In the genomic region with DNA sequence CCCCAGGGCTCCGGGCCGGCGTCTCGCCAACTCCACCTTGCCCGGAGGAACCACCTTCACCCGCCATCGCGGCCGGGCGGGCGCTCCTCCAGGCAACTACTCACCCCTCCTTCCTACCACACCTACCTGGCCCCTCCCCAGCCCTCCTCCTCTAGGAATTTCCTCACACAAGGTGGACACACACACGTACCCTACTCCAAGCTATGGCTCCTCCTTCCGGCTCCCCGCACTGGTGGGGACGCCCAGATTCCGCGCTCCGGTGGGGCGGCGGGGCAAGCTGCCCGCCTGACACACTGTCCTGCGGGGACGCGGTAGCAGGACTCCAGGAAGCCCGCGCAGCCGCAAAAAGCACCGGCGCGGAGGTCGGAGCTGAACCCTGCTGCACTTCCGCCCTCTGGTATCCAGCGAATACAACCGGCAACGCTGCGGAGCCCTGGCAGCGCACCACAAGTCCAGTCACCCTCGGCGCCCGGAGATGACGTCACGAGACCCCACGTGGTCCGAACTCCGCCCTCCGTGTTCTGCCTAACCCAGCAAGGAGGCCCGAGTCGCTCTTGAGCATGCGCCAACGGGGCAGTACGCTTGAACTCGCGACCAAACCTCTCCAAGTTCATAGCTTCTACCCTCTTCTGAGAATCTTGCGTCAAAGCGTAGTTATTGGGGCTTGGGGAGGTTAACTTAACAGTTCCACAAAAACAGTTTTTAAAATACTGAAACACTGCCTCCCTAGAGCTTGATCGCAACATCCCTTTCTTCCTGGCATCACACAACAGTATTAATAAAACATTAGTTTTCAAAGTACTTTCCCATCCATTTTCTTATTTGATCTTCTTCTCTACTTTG, we compare ENCODE assay signal across 2 cellular contexts.
A peak's percentile ranks its signal among the peaks of the same experiment; 100 is the strongest.
TF ChIP-seq lines count a peak whose summit lies in the region.

A gene (minus strand): TSS at position 425 of the 843 bp plus-strand sequence. CDS start 9,552 bp downstream, outside the sequence.

TF ChIP-seq in IMR-90, 13 proteins besides CTCF, POLR2A, EP300 and RAD21:
- TF ChIP-seq MXI1 (IDR thresholded peaks at IDR 0.05; ENCODE audit: borderline replicate concordance, low read depth, low read length) = peak; percentile 80
- TF ChIP-seq, protein P1, sequence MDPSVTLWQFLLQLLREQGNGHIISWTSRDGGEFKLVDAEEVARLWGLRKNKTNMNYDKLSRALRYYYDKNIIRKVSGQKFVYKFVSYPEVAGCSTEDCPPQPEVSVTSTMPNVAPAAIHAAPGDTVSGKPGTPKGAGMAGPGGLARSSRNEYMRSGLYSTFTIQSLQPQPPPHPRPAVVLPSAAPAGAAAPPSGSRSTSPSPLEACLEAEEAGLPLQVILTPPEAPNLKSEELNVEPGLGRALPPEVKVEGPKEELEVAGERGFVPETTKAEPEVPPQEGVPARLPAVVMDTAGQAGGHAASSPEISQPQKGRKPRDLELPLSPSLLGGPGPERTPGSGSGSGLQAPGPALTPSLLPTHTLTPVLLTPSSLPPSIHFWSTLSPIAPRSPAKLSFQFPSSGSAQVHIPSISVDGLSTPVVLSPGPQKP (IDR thresholded peaks at IDR 0.05; ENCODE audit: borderline replicate concordance, low read depth, low read length) = no peak
- no peak for TF ChIP-seq SMC3 (IDR thresholded peaks at IDR 0.05; ENCODE audit: low read depth, low read length)
- 0 out of 2 replicates have a peak, but pooled peaks have one; percentile 10 for TF ChIP-seq CEBPB (IDR thresholded peaks at IDR 0.05; ENCODE audit: low read depth, low read length)
- peak; percentile 14; the same call in 1 of the 2 replicates for TF ChIP-seq BHLHE40 (IDR thresholded peaks at IDR 0.05; ENCODE audit: low read depth, low read length)
- TF ChIP-seq MAZ (IDR thresholded peaks at IDR 0.05; ENCODE audit: borderline replicate concordance, low read depth, low read length) = peak; percentile 44; the same call in 1 of the 2 replicates
- TF ChIP-seq RFX5 (IDR thresholded peaks at IDR 0.05; ENCODE audit: low read depth, low read length) = no peak
- TF ChIP-seq, protein P2, sequence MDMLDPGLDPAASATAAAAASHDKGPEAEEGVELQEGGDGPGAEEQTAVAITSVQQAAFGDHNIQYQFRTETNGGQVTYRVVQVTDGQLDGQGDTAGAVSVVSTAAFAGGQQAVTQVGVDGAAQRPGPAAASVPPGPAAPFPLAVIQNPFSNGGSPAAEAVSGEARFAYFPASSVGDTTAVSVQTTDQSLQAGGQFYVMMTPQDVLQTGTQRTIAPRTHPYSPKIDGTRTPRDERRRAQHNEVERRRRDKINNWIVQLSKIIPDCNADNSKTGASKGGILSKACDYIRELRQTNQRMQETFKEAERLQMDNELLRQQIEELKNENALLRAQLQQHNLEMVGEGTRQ (IDR thresholded peaks at IDR 0.05; ENCODE audit: low read depth, low read length) = peak; percentile 98
- no peak; the same call in 1 of the 2 replicates for TF ChIP-seq MAFK (IDR thresholded peaks at IDR 0.05; ENCODE audit: low read depth, low read length)
- no peak for TF ChIP-seq CHD1 (IDR thresholded peaks at IDR 0.05; ENCODE audit: low read depth, low read length)
- TF ChIP-seq RCOR1 (IDR thresholded peaks at IDR 0.05; ENCODE audit: insufficient replicate concordance, low read length) = no peak
- TF ChIP-seq NFE2L2 (IDR thresholded peaks at IDR 0.05; ENCODE audit: low read depth, low read length) = peak; percentile 67
- TF ChIP-seq FOS (IDR thresholded peaks at IDR 0.05; ENCODE audit: low read depth, low read length) = peak; percentile 63; the same call in 1 of the 2 replicates

TF ChIP-seq in endothelial cell of umbilical vein, 7 proteins besides CTCF, POLR2A, EP300 and RAD21:
- TF ChIP-seq JUN (IDR thresholded peaks at IDR 0.05; ENCODE audit: borderline replicate concordance, insufficient read depth, insufficient read length, low read depth) (peak; percentile 81), GATA2 (IDR thresholded peaks at IDR 0.05; ENCODE audit: insufficient read depth, insufficient read length, low read depth, low read length) (no peak), POLR2AphosphoS5 (IDR thresholded peaks at IDR 0.05; ENCODE audit: insufficient read depth, low read depth, low read length) (peak; percentile 88), FOS (IDR thresholded peaks at IDR 0.05; ENCODE audit: borderline replicate concordance, insufficient read depth, low read length) (peak; percentile 61), EZH2 (IDR thresholded peaks at IDR 0.05; ENCODE audit: borderline replicate concordance, low read depth, low read length, severe bottlenecking) (no peak), MYC (IDR thresholded peaks at IDR 0.05; ENCODE audit: low read depth, low read length) (peak; percentile 66)
- TF ChIP-seq, protein P3, sequence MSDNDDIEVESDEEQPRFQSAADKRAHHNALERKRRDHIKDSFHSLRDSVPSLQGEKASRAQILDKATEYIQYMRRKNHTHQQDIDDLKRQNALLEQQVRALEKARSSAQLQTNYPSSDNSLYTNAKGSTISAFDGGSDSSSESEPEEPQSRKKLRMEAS (IDR thresholded peaks at IDR 0.05; ENCODE audit: insufficient read depth, insufficient read length) = peak; percentile 98
TF ChIP-seq in endothelial cell of umbilical vein: peak in this region for 5.
